In the genomic region with DNA sequence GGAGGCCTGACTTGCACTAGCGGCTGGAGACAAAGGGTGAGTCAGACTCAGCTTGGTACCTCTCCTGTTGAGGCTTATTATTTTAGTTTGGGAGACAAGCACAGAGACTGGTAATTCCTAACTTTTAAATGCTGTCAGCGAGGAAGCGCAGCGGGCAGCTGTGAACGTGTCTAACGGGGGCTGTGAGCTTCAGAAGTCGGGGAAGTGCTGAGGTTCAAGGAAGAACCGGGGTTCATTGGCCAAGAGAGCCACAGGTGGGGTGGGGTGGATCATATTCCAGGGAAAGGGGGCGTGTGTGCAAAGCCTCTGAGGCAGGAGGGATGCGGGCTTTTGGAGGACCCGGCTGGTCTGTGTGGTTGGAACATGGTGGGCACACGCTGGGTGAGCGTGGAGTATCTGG, we compare ENCODE assay signal across 1 cellular context.
TF ChIP-seq lines count a peak whose summit lies in the region.

No MANE protein-coding gene starts in this region.

TF ChIP-seq in HEK293, 187 proteins besides CTCF, POLR2A, EP300 and RAD21:
- TF ChIP-seq ZNF184 (tag by site-specific recombination; IDR thresholded peaks at IDR 0.05) = no peak
- no peak for TF ChIP-seq ZNF654 (tag by site-specific recombination; IDR thresholded peaks at IDR 0.05; ENCODE audit: low read depth)
- no peak for TF ChIP-seq ZEB2 (tag by site-specific recombination; IDR thresholded peaks at IDR 0.05)
- TF ChIP-seq ZNF677 (tag by site-specific recombination; IDR thresholded peaks at IDR 0.05) = no peak
- TF ChIP-seq, protein P1, sequence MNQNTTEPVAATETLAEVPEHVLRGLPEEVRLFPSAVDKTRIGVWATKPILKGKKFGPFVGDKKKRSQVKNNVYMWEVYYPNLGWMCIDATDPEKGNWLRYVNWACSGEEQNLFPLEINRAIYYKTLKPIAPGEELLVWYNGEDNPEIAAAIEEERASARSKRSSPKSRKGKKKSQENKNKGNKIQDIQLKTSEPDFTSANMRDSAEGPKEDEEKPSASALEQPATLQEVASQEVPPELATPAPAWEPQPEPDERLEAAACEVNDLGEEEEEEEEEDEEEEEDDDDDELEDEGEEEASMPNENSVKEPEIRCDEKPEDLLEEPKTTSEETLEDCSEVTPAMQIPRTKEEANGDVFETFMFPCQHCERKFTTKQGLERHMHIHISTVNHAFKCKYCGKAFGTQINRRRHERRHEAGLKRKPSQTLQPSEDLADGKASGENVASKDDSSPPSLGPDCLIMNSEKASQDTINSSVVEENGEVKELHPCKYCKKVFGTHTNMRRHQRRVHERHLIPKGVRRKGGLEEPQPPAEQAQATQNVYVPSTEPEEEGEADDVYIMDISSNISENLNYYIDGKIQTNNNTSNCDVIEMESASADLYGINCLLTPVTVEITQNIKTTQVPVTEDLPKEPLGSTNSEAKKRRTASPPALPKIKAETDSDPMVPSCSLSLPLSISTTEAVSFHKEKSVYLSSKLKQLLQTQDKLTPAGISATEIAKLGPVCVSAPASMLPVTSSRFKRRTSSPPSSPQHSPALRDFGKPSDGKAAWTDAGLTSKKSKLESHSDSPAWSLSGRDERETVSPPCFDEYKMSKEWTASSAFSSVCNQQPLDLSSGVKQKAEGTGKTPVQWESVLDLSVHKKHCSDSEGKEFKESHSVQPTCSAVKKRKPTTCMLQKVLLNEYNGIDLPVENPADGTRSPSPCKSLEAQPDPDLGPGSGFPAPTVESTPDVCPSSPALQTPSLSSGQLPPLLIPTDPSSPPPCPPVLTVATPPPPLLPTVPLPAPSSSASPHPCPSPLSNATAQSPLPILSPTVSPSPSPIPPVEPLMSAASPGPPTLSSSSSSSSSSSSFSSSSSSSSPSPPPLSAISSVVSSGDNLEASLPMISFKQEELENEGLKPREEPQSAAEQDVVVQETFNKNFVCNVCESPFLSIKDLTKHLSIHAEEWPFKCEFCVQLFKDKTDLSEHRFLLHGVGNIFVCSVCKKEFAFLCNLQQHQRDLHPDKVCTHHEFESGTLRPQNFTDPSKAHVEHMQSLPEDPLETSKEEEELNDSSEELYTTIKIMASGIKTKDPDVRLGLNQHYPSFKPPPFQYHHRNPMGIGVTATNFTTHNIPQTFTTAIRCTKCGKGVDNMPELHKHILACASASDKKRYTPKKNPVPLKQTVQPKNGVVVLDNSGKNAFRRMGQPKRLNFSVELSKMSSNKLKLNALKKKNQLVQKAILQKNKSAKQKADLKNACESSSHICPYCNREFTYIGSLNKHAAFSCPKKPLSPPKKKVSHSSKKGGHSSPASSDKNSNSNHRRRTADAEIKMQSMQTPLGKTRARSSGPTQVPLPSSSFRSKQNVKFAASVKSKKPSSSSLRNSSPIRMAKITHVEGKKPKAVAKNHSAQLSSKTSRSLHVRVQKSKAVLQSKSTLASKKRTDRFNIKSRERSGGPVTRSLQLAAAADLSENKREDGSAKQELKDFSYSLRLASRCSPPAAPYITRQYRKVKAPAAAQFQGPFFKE (tag by site-specific recombination; IDR thresholded peaks at IDR 0.05; ENCODE audit: borderline replicate concordance) = no peak
- peak; percentile 66 for TF ChIP-seq ZIC2 (tag by site-specific recombination; IDR thresholded peaks at IDR 0.05)
- TF ChIP-seq ZNF2 (tag by site-specific recombination; IDR thresholded peaks at IDR 0.05) = no peak
- TF ChIP-seq SCRT1 (tag by site-specific recombination; IDR thresholded peaks at IDR 0.05; ENCODE audit: borderline replicate concordance) = 0 out of 2 replicates have a peak, but pooled peaks have one; percentile 37
- peak; percentile 90 for TF ChIP-seq SCRT2 (tag by site-specific recombination; IDR thresholded peaks at IDR 0.05)
- no peak for TF ChIP-seq ZNF621 (tag by site-specific recombination; IDR thresholded peaks at IDR 0.05)
- TF ChIP-seq, protein P2, sequence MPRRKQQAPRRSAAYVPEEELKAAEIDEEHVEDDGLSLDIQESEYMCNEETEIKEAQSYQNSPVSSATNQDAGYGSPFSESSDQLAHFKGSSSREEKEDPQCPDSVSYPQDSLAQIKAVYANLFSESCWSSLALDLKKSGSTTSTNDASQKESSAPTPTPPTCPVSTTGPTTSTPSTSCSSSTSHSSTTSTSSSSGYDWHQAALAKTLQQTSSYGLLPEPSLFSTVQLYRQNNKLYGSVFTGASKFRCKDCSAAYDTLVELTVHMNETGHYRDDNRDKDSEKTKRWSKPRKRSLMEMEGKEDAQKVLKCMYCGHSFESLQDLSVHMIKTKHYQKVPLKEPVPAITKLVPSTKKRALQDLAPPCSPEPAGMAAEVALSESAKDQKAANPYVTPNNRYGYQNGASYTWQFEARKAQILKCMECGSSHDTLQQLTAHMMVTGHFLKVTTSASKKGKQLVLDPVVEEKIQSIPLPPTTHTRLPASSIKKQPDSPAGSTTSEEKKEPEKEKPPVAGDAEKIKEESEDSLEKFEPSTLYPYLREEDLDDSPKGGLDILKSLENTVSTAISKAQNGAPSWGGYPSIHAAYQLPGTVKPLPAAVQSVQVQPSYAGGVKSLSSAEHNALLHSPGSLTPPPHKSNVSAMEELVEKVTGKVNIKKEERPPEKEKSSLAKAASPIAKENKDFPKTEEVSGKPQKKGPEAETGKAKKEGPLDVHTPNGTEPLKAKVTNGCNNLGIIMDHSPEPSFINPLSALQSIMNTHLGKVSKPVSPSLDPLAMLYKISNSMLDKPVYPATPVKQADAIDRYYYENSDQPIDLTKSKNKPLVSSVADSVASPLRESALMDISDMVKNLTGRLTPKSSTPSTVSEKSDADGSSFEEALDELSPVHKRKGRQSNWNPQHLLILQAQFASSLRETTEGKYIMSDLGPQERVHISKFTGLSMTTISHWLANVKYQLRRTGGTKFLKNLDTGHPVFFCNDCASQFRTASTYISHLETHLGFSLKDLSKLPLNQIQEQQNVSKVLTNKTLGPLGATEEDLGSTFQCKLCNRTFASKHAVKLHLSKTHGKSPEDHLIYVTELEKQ (tag by site-specific recombination; IDR thresholded peaks at IDR 0.05; ENCODE audit: borderline replicate concordance) = no peak
- no peak for TF ChIP-seq ZNF561 (tag by site-specific recombination; IDR thresholded peaks at IDR 0.05; ENCODE audit: borderline replicate concordance)
- TF ChIP-seq ZNF335 (tag by site-specific recombination; conservative IDR thresholded peaks at IDR 0.05) = no peak
- TF ChIP-seq ZNF530 (tag by site-specific recombination; IDR thresholded peaks at IDR 0.05; ENCODE audit: low read depth) = no peak
- TF ChIP-seq ZBTB8A (tag by site-specific recombination; IDR thresholded peaks at IDR 0.05) = no peak
